Comparison of ENCODE assay signal across 1 cellular context in genomic region chr2:75960134-75961009, GRCh38.
TF ChIP-seq lines count a peak whose summit lies in the region.

No MANE protein-coding gene starts in this region.

TF ChIP-seq in K562, 482 proteins besides CTCF, POLR2A, EP300 and RAD21 (continued from another document):
- TF ChIP-seq HCFC1 (IDR thresholded peaks at IDR 0.05; ENCODE audit: low read depth, low read length) (no peak), NCOR1 (IDR thresholded peaks at IDR 0.05) (peak; percentile 67), ZNF551 (CRISPR knock-in tag; IDR thresholded peaks at IDR 0.05) (no peak)
